In the genomic region with DNA sequence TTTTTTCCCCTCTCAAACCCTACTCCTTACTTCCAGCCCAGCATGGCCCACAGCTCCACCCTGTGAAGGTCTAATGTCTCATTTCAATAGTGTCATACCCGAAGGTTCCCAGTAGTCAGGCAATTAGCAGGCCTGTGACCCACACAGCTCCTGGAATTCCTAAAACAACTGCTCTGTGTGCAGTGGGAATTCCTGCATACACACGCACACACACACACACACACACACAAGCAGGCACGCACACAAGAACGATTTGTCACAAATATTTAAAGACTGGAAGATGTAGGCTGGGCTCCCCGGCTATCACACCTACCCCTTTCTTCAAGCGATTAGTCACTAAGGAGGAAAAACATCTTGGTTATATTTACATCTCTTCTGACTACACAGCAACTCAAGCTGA, we compare ENCODE assay signal across 1 cellular context.
TF ChIP-seq lines count a peak whose summit lies in the region.

No MANE protein-coding gene starts in this region.

TF ChIP-seq in SK-N-SH, 30 proteins besides CTCF, POLR2A, EP300 and RAD21 (continued from another document):
- TF ChIP-seq, protein P1, sequence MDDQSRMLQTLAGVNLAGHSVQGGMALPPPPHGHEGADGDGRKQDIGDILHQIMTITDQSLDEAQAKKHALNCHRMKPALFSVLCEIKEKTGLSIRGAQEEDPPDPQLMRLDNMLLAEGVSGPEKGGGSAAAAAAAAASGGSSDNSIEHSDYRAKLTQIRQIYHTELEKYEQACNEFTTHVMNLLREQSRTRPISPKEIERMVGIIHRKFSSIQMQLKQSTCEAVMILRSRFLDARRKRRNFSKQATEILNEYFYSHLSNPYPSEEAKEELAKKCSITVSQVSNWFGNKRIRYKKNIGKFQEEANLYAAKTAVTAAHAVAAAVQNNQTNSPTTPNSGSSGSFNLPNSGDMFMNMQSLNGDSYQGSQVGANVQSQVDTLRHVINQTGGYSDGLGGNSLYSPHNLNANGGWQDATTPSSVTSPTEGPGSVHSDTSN (IDR thresholded peaks at IDR 0.05) = no peak
- TF ChIP-seq GABPA (IDR thresholded peaks at IDR 0.05; ENCODE audit: low read depth) = no peak
